8 cellular contexts compared by ENCODE assay signal in the genomic region with DNA sequence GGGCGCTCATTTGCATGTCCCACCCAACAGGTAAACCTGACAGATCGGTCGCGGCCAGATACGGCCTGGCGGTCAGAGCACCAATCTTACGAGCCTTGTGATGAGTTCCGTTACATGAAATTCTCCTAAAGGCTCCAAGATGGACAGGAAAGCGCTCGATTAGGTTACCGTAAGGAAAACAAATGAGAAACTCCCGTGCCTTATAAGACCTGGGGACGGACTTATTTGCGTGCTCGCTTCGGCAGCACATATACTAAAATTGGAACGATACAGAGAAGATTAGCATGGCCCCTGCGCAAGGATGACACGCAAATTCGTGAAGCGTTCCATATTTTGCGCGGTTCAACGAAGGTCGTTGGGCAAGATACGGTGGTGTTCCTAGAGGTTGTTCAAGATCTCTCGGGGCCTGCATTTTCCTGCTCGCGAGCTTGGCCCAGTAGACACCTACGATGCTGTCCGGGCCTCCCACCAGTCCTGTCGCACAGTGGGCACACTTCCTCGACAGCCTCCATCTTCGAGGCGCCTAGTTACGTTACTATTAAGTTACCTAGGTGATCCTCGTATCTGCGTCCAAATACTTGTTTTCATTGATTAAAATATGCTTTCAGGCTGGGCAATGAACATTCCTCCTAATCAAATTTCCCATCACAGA. TPM values are rescaled to one million over a fixed set of nuclear protein-coding genes. Genes with fewer than 3 reads are reported as not detected.
DNase-seq lines count a peak whose midpoint lies in the region; TF ChIP-seq lines count a peak whose summit lies in the region.

Gene RNU6-7, plus strand, starts transcription at position 230 of the 652 bp plus-strand sequence.

- H3K79me2 ChIP-seq in OCI-LY1 (ENCODE audit: insufficient read depth, low read length) = no peaks in the 10 kb centered on the region

- H3K4me2 ChIP-seq in OCI-LY1 (ENCODE audit: low read length) = peak within 1 kb of the TSS; percentile 95

- H3F3A ChIP-seq in OCI-LY1 (ENCODE audit: insufficient read depth, low read length) = 0 out of 2 replicates have a peak, but pooled peaks cover 4% of the 10 kb centered on the region

- H3K36me3 ChIP-seq in OCI-LY1 (ENCODE audit: insufficient read depth, low read length) (no peaks in the 10 kb centered on the region), skeletal muscle tissue (ENCODE audit: control insufficient read depth in 3 of 3, insufficient read depth in 3 of 3, low read length in 3 of 3) (no peaks in the 10 kb centered on the region)

- peak within 1 kb of the TSS; percentile 25 for H3K27ac ChIP-seq in OCI-LY1 (ENCODE audit: low read depth, low read length, poor library complexity, severe bottlenecking)
- H3K27ac ChIP-seq in angular gyrus (ENCODE audit: low read depth, low read length) = peak within 1 kb of the TSS; percentile 90
- peak within 1 kb of the TSS; percentile 94 for H3K27ac ChIP-seq in skeletal muscle tissue (ENCODE audit: low read depth, low read length)

- H3K9me3 ChIP-seq in OCI-LY1 (ENCODE audit: low read length) (no peaks in the 10 kb centered on the region), skeletal muscle tissue (ENCODE audit: control insufficient read depth in 3 of 3, low read length in 3 of 3) (no peaks in the 10 kb centered on the region)

- no peaks in the 10 kb centered on the region for H3K9me2 ChIP-seq in OCI-LY1 (ENCODE audit: low read depth, low read length)

- peak; percentile 36 for DNase-seq in activated CD4-positive, alpha-beta T cell treated with anti-CD3 and anti-CD28 coated beads for 48 hours
- no peak for DNase-seq in activated CD4-positive, alpha-beta T cell treated with anti-CD3 and anti-CD28 coated beads for 4 hours
- no peak for DNase-seq in COLO829 (ENCODE audit: low spot score)
- DNase-seq in dedifferentiated amniotic fluid mesenchymal stem cell (ENCODE audit: extremely low spot score) = no peak

- H3K9ac ChIP-seq in OCI-LY1 (ENCODE audit: low read length) (peak within 1 kb of the TSS; percentile 62), skeletal muscle tissue (ENCODE audit: low read depth in 1 of 3, low read length in 3 of 3) (peak within 1 kb of the TSS; percentile 86 to 93 (median 92))

- peaks cover 32% of the 10 kb centered on the region for H3K4me1 ChIP-seq in OCI-LY1 (ENCODE audit: insufficient read depth, low read length, severe bottlenecking)
- H3K4me1 ChIP-seq in skeletal muscle tissue (ENCODE audit: control insufficient read depth in 3 of 3, insufficient read depth in 3 of 3, low read length in 3 of 3) = peaks cover 2 to 14% (median 4%) of the 10 kb centered on the region in 3 donors

- H4K20me1 ChIP-seq in OCI-LY1 (ENCODE audit: insufficient read depth, low read length) = no peaks in the 10 kb centered on the region

- H3K27me3 ChIP-seq in OCI-LY1 (ENCODE audit: insufficient read depth, low read length) = no peaks in the 10 kb centered on the region
- H3K27me3 ChIP-seq in skeletal muscle tissue (ENCODE audit: control insufficient read depth in 3 of 3, insufficient read depth in 3 of 3, low read length in 3 of 3) = no peaks in the 10 kb centered on the region

- H3K4me3 ChIP-seq in OCI-LY1 (ENCODE audit: low read depth, low read length, poor library complexity, severe bottlenecking) = peak within 1 kb of the TSS; percentile 92
- H3K4me3 ChIP-seq in iPS-11a (ENCODE audit: low read depth, low read length) = peak within 1 kb of the TSS; percentile 79
- H3K4me3 ChIP-seq in skeletal muscle tissue (ENCODE audit: low read length in 3 of 3) = peak within 1 kb of the TSS; percentile 74 to 94 (median 92)

- H2AFZ ChIP-seq in OCI-LY1 (ENCODE audit: low read length) = peak within 1 kb of the TSS; percentile 30; the same call in 1 of the 2 replicates

- TF ChIP-seq CTCF in OCI-LY1 (IDR thresholded peaks at IDR 0.05; ENCODE audit: low read length) = no peak

RNA-seq across cellular contexts. Expression of gene RNU6-7, which starts in this region (rescaled TPM):
- not detected for total RNA-seq in skeletal muscle tissue

Comparison
In these comparisons a context has a peak if more than half of its experiments do, and no peak if none do; other contexts are left out.
1. H3K27ac ChIP-seq: peak in every context shown above with its lines; median percentile 94 in skeletal muscle tissue; 90 in angular gyrus; 25 in OCI-LY1.